ENCODE assay signal across 30 cellular contexts in genomic region chr20:23264545-23264944, GRCh38.
"Had no signal": no experiment of that assay in that cellular context is flagged by ENCODE, and none has a peak within 500 bp of the region (broad histone marks: within the 10 kb centered on the region; RNA-seq: fewer than 3 reads in every experiment).

No MANE protein-coding gene starts in this region.

- H3K27ac ChIP-seq: adrenal gland, body of pancreas, foreskin keratinocyte, gastrocnemius medialis, WERI-Rb-1 had no signal

- H3K36me3 Mint-ChIP-seq: activated CD4-positive, alpha-beta memory T cell treated with anti-CD3 and anti-CD28 coated beads for 36 hours; activated naive CD4-positive, alpha-beta T cell treated with anti-CD3 and anti-CD28 coated beads, Interleukin-2, amount 50 U/mL, for 24 hours; activated naive CD8-positive, alpha-beta T cell treated with anti-CD3 and anti-CD28 coated beads for 36 hours; T-cell had no signal

- H3K4me1 Mint-ChIP-seq: activated B cell treated with CpG ODN at 0.5 μM for 24 hours; activated naive CD4-positive, alpha-beta T cell treated with anti-CD3 and anti-CD28 coated beads, Interleukin-2, amount 50 U/mL, for 24 hours; activated naive CD8-positive, alpha-beta T cell treated with anti-CD3 and anti-CD28 coated beads for 36 hours; activated naive CD8-positive, alpha-beta T cell treated with anti-CD3 and anti-CD28 coated beads, Interleukin-2, amount 50 U/mL, for 24 hours; T-cell had no signal

- H3K4me3 Mint-ChIP-seq: activated B cell treated with CpG ODN at 0.5 μM for 24 hours; activated CD4-positive, alpha-beta memory T cell treated with anti-CD3 and anti-CD28 coated beads for 36 hours; activated CD8-positive, alpha-beta T cell treated with anti-CD3 and anti-CD28 coated beads, Interleukin-2, amount 10 ng/mL, durations not matched to agents 7 days and 5 days; activated naive CD4-positive, alpha-beta T cell treated with anti-CD3 and anti-CD28 coated beads for 36 hours; activated naive CD4-positive, alpha-beta T cell treated with anti-CD3 and anti-CD28 coated beads, Interleukin-2, amount 50 U/mL, for 24 hours; activated naive CD8-positive, alpha-beta T cell treated with anti-CD3 and anti-CD28 coated beads for 36 hours; activated naive CD8-positive, alpha-beta T cell treated with anti-CD3 and anti-CD28 coated beads, Interleukin-2, amount 50 U/mL, for 24 hours; activated T-cell treated with anti-CD3 and anti-CD28 coated beads, Interleukin-2, amount 50 U/mL, for 4 hours; activated T-helper 1 cell treated with anti-CD3 and anti-CD28 coated beads, Interleukin-12 subunit alpha, Interleukin-12 subunit beta, Interleukin-2, Interleukin-4 antibody, amounts not matched to agents 30 ng/mL and 10 ng/mL and 1 ng/mL, durations not matched to agents 14 hours and 24 hours and 36 hours; endodermal cell; T-cell; T-helper 1 cell treated with Interleukin-12 subunit alpha and Interleukin-12 subunit beta and Interleukin-4 antibody, amounts not matched to agents 30 μg/mL and 1 μg/mL, for 36 hours; T-helper 2 cell treated with Interferon-gamma antibody and Interleukin-4, amounts not matched to agents 5 μg/mL and 100 μg/mL, for 36 hours had no signal

- H3K9me3 ChIP-seq: adrenal gland, gastrocnemius medialis had no signal

- H3K27ac Mint-ChIP-seq: activated B cell treated with CpG ODN at 0.5 μM for 24 hours; activated CD4-positive, alpha-beta memory T cell treated with anti-CD3 and anti-CD28 coated beads for 36 hours; activated CD8-positive, alpha-beta T cell treated with anti-CD3 and anti-CD28 coated beads, Interleukin-2, amount 10 ng/mL, durations not matched to agents 7 days and 5 days; activated naive CD4-positive, alpha-beta T cell treated with anti-CD3 and anti-CD28 coated beads for 36 hours; activated naive CD4-positive, alpha-beta T cell treated with anti-CD3 and anti-CD28 coated beads, Interleukin-2, amount 50 U/mL, for 24 hours; activated naive CD8-positive, alpha-beta T cell treated with anti-CD3 and anti-CD28 coated beads for 36 hours; activated naive CD8-positive, alpha-beta T cell treated with anti-CD3 and anti-CD28 coated beads, Interleukin-2, amount 50 U/mL, for 24 hours; activated T-helper 1 cell treated with anti-CD3 and anti-CD28 coated beads, Interleukin-12 subunit alpha, Interleukin-12 subunit beta, Interleukin-2, Interleukin-4 antibody, amounts not matched to agents 30 ng/mL and 10 ng/mL and 1 ng/mL, durations not matched to agents 14 hours and 24 hours and 36 hours; activated T-helper 2 cell treated with anti-CD3 and anti-CD28 coated beads, Interferon-gamma antibody, Interleukin-2, Interleukin-4, amounts not matched to agents 10 μg/mL and 5 μg/mL and 100 μg/mL, durations not matched to agents 14 hours and 24 hours and 36 hours; endodermal cell; T-cell; T-helper 1 cell treated with Interleukin-12 subunit alpha and Interleukin-12 subunit beta and Interleukin-4 antibody, amounts not matched to agents 30 μg/mL and 1 μg/mL, for 36 hours; T-helper 2 cell treated with Interferon-gamma antibody and Interleukin-4, amounts not matched to agents 5 μg/mL and 100 μg/mL, for 36 hours had no signal

- ATAC-seq: activated CD4-positive, CD25-positive, alpha-beta regulatory T cell treated with anti-CD3 and anti-CD28 coated beads, Interleukin-2, amount 50 U/mL, for 24 hours; activated CD8-positive, alpha-beta T cell treated with anti-CD3 and anti-CD28 coated beads, Interleukin-2, amount 10 ng/mL, durations not matched to agents 7 days and 5 days; activated naive CD8-positive, alpha-beta T cell treated with anti-CD3 and anti-CD28 coated beads, Interleukin-2, amount 50 U/mL, for 24 hours; activated T-cell treated with anti-CD3 and anti-CD28 coated beads, Interleukin-2, amount 50 U/mL, for 4 hours; body of pancreas; esophagus mucosa; gastrocnemius medialis; T-cell had no signal

- H3K9me3 Mint-ChIP-seq: T-helper 2 cell treated with Interferon-gamma antibody and Interleukin-4, amounts not matched to agents 5 μg/mL and 100 μg/mL, for 36 hours had no signal

- H3K27me3 Mint-ChIP-seq: activated B cell treated with CpG ODN at 0.5 μM for 24 hours; activated CD4-positive, alpha-beta memory T cell treated with anti-CD3 and anti-CD28 coated beads for 36 hours; activated naive CD4-positive, alpha-beta T cell treated with anti-CD3 and anti-CD28 coated beads, Interleukin-2, amount 50 U/mL, for 24 hours; activated naive CD8-positive, alpha-beta T cell treated with anti-CD3 and anti-CD28 coated beads for 36 hours; activated naive CD8-positive, alpha-beta T cell treated with anti-CD3 and anti-CD28 coated beads, Interleukin-2, amount 50 U/mL, for 24 hours had no signal

- DNase-seq: activated B cell treated with CpG ODN at 0.5 μM for 24 hours; activated CD4-positive, alpha-beta memory T cell treated with anti-CD3 and anti-CD28 coated beads for 36 hours; activated CD4-positive, alpha-beta T cell treated with anti-CD3 and anti-CD28 coated beads for 48 hours; activated CD8-positive, alpha-beta T cell treated with anti-CD3 and anti-CD28 coated beads, Interleukin-2, amount 10 ng/mL, durations not matched to agents 7 days and 5 days; activated effector memory CD4-positive, alpha-beta T cell treated with anti-CD3 and anti-CD28 coated beads, Interleukin-2, amount 50 U/mL, for 16 hours; activated naive CD4-positive, alpha-beta T cell treated with anti-CD3 and anti-CD28 coated beads for 36 hours; activated naive CD8-positive, alpha-beta T cell treated with anti-CD3 and anti-CD28 coated beads for 36 hours; activated naive CD8-positive, alpha-beta T cell treated with anti-CD3 and anti-CD28 coated beads, Interleukin-2, amount 50 U/mL, for 24 hours; activated T-cell treated with anti-CD3 and anti-CD28 coated beads, Interleukin-2, amount 50 U/mL, for 4 hours; adrenal gland; amygdala; aorta; body of pancreas; caudate nucleus; effector memory CD4-positive, alpha-beta T cell; endodermal cell; foreskin keratinocyte; gastrocnemius medialis; glutamatergic neuron; SW 1271; T-cell; T1000; WERI-Rb-1 had no signal

- H3K4me3 ChIP-seq: adrenal gland, body of pancreas, gastrocnemius medialis had no signal
